ENCODE assay signal across 26 cellular contexts in genomic region chr3:146466596-146466995, GRCh38. TPM values are rescaled to one million over a fixed set of nuclear protein-coding genes. Genes with fewer than 3 reads are reported as not detected.
DNase-seq lines count a peak whose midpoint lies in the region; ATAC-seq, FAIRE-seq and TF ChIP-seq lines count a peak whose summit lies in the region.
"Had no signal": no experiment of that assay in that cellular context is flagged by ENCODE, and none has a peak within 500 bp of the region (broad histone marks: within the 10 kb centered on the region; RNA-seq: fewer than 3 reads in every experiment).

No MANE protein-coding gene starts in this region.

- peaks cover 48% of the 10 kb centered on the region for H3K4me1 Mint-ChIP-seq in Calu3 (ENCODE audit: low read depth, unreplicated experiment)
- H3K4me1 Mint-ChIP-seq in nephron: peaks cover 4% of the 10 kb centered on the region
- H3K4me1 Mint-ChIP-seq in type B pancreatic cell (ENCODE audit: unreplicated experiment): no peaks in the 10 kb centered on the region

- H3K27ac Mint-ChIP-seq in Calu3 (ENCODE audit: unreplicated experiment) (peak overlapping the region; percentile 23), nephron (peak overlapping the region; percentile 14 to 60 (median 43)), type B pancreatic cell (no peak overlapping the region)
- H3K27ac Mint-ChIP-seq: activated T-cell treated with anti-CD3 and anti-CD28 coated beads, Interleukin-2, amount 50 U/mL, for 24 hours had no signal

- CTCF ChIA-PET in Calu3 (lab: Charles Lee): no interaction called here

- peaks cover 3% of the 10 kb centered on the region for H3K9me3 Mint-ChIP-seq in Calu3 (ENCODE audit: low read depth, unreplicated experiment)
- H3K9me3 Mint-ChIP-seq in nephron: peaks cover 5% of the 10 kb centered on the region
- no peaks in the 10 kb centered on the region for H3K9me3 Mint-ChIP-seq in type B pancreatic cell
- H3K9me3 Mint-ChIP-seq: activated T-cell treated with anti-CD3 and anti-CD28 coated beads, Interleukin-2, amount 50 U/mL, for 24 hours; naive thymus-derived CD4-positive, alpha-beta T cell had no signal

- H3K27me3 Mint-ChIP-seq in Calu3 (ENCODE audit: unreplicated experiment): no peaks in the 10 kb centered on the region
- no peaks in the 10 kb centered on the region for H3K27me3 Mint-ChIP-seq in nephron (ENCODE audit: low read depth)
- no peaks in the 10 kb centered on the region for H3K27me3 Mint-ChIP-seq in type B pancreatic cell
- H3K27me3 Mint-ChIP-seq: activated T-cell treated with anti-CD3 and anti-CD28 coated beads, Interleukin-2, amount 50 U/mL, for 24 hours; naive thymus-derived CD4-positive, alpha-beta T cell had no signal

- intact Hi-C loops in Calu3 (cut with micrococcal nuclease; ENCODE audit: unreplicated experiment): no loop called here

- no TSS peak for BruUV-seq in Calu3 (replicated peaks; lab: Mats Ljungman, UMichigan)

- no peaks in the 10 kb centered on the region for H3K36me3 ChIP-seq in bronchial epithelial cell (ENCODE audit: control insufficient read depth, insufficient read depth, low read length)
- H3K36me3 ChIP-seq: stomach had no signal

- no peak overlapping the region for H3K4me3 Mint-ChIP-seq in Calu3 (ENCODE audit: low read depth, unreplicated experiment)
- no peak overlapping the region for H3K4me3 Mint-ChIP-seq in nephron
- no peak overlapping the region for H3K4me3 Mint-ChIP-seq in type B pancreatic cell
- H3K4me3 Mint-ChIP-seq: activated T-cell treated with anti-CD3 and anti-CD28 coated beads, Interleukin-2, amount 50 U/mL, for 24 hours; naive thymus-derived CD4-positive, alpha-beta T cell had no signal

- ATAC-seq in GM21360 (IDR thresholded peaks at IDR 0.05; ENCODE audit: unreplicated experiment): no peak
- ATAC-seq in GM21381 (IDR thresholded peaks at IDR 0.05; ENCODE audit: unreplicated experiment): no peak
- ATAC-seq: naive thymus-derived CD4-positive, alpha-beta T cell had no signal

- no peak for TF ChIP-seq CTCF in Calu3 (IDR thresholded peaks at IDR 0.05; ENCODE audit: unreplicated experiment)
- no peak for TF ChIP-seq CTCF in bronchial epithelial cell (IDR thresholded peaks at IDR 0.05; ENCODE audit: insufficient read depth, low read length, severe bottlenecking)
- no peak for TF ChIP-seq CTCF in nephron (IDR thresholded peaks at IDR 0.05; ENCODE audit: unreplicated experiment in 3 of 3)
- TF ChIP-seq CTCF in type B pancreatic cell (conservative IDR thresholded peaks at IDR 0.05): no peak

- no peak overlapping the region for H3K4me3 ChIP-seq in bronchial epithelial cell (ENCODE audit: low read depth, low read length)
- H3K4me3 ChIP-seq: stomach had no signal

- no peaks in the 10 kb centered on the region for H3K27me3 ChIP-seq in bronchial epithelial cell (ENCODE audit: control insufficient read depth, insufficient read depth, low read length)
- H3K27me3 ChIP-seq: stomach had no signal

- FAIRE-seq in bronchial epithelial cell (lab: Jason Lieb, UNC): no peak
- FAIRE-seq: G401.6 had no signal

- DNase-seq in Calu3 (no peak), LHCN-M2 (ENCODE audit: low read depth) (peak; percentile 52), bronchial epithelial cell (ENCODE audit: low read depth) (peak; percentile 49), NCI-H82 treated with DMSO at 0.1 percent for 48 hours (lab: John Stamatoyannopoulos, UW; ENCODE audit: unreplicated experiment) (no peak), type B pancreatic cell (ENCODE audit: extremely low spot score, unreplicated experiment) (no peak)
- DNase-seq: activated CD4-positive, alpha-beta T cell treated with anti-CD3 and anti-CD28 coated beads for 1 hour; activated CD8-positive, alpha-beta memory T cell treated with anti-CD3 and anti-CD28 coated beads for 24 hours; activated T-cell treated with anti-CD3 and anti-CD28 coated beads, Interleukin-2, amount 50 U/mL, for 24 hours; amniotic stem cell; C1 segment of cervical spinal cord; caudate nucleus; naive thymus-derived CD4-positive, alpha-beta T cell; NCI-H1092; NCI-H2029; NCI-H226; retina; SIG-M5; stomach; trophoblast cell had no signal

- H3K36me3 Mint-ChIP-seq in Calu3 (ENCODE audit: insufficient read depth, unreplicated experiment): peaks cover 17% of the 10 kb centered on the region
- no peaks in the 10 kb centered on the region for H3K36me3 Mint-ChIP-seq in nephron (ENCODE audit: low read depth)
- no peaks in the 10 kb centered on the region for H3K36me3 Mint-ChIP-seq in type B pancreatic cell

RNA-seq across cellular contexts. Expression of gene PLSCR2, which starts 2.8 kb away (rescaled TPM):
- total RNA-seq in Calu3 (2022) (2.9 and 5.1 TPM in 2 replicates), LHCN-M2 (2014; rRNA removed) (not detected in 2 replicates), bronchial epithelial cell (0.26 TPM in 1 of 2 replicates, not detected in the other), type B pancreatic cell (ENCODE audit: low replicate concordance) (0.62 TPM in 1 of 2 replicates, not detected in the other)
- not detected for polyA plus RNA-seq in LHCN-M2 (2012)
- total RNA-seq: epithelial cell of proximal tubule, mesenteric fat pad, omental fat pad had no signal

Comparison
In these comparisons a context has a peak if more than half of its experiments do, and no peak if none do; other contexts are left out.
1. DNase-seq: peak in LHCN-M2 (single experiment) and bronchial epithelial cell (single experiment); none in Calu3 (single experiment), NCI-H82 treated with DMSO at 0.1 percent for 48 hours (single experiment) and type B pancreatic cell (single experiment).